ENCODE assay signal across 8 cellular contexts in the genomic region with DNA sequence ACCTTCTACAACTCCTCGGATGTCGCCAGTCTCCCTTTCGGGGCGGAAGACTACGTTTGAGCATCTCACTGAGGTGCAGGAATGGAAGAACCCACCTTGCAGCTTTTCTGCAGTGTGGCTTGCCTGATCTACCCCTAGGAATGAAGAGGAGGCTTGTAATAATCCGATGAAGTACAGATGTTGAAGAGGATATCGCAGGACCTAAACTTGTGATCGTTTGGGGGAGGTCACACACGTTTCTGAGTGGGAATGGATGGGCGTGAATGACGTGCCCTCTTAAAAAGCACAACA. TPM values are rescaled to one million over a fixed set of nuclear protein-coding genes. Genes with fewer than 3 reads are reported as not detected.
A peak's percentile ranks its signal among the peaks of the same experiment; 100 is the strongest.
DNase-seq lines count a peak whose midpoint lies in the region; ATAC-seq and TF ChIP-seq lines count a peak whose summit lies in the region.

No MANE protein-coding gene starts in this region.

- peaks cover 49% of the 10 kb centered on the region for H3K4me1 ChIP-seq in lower lobe of right lung
- peaks cover 0 to 7% of the 10 kb centered on the region in 2 donors for H3K4me1 ChIP-seq in uterus

- H3K27me3 ChIP-seq in lower lobe of right lung (ENCODE audit: low read depth) (no peaks in the 10 kb centered on the region), uterus (no peaks in the 10 kb centered on the region)

- H3K27ac ChIP-seq in lower lobe of right lung (peak overlapping the region; percentile 93), uterus (peak overlapping the region; percentile 98 to 100)

- TF ChIP-seq CTCF in astrocyte of the cerebellum (IDR thresholded peaks at IDR 0.05; ENCODE audit: low read depth, low read length, missing control alignments), result no peak
- TF ChIP-seq CTCF in lower lobe of right lung (IDR thresholded peaks at IDR 0.05), result no peak
- no peak for TF ChIP-seq CTCF in uterus (IDR thresholded peaks at IDR 0.05)

- H3K27ac Mint-ChIP-seq in IgD-negative memory B cell, result peak overlapping the region; percentile 79 to 96 (median 86)

- DNase-seq in astrocyte of the cerebellum (ENCODE audit: low read depth) (no peak), lower lobe of right lung (no peak), uterus (no peak)

- H3K4me3 ChIP-seq in astrocyte of the cerebellum (ENCODE audit: low read depth, low read length) (peak overlapping the region; percentile 84), lower lobe of right lung (peak overlapping the region; percentile 82), uterus (peak overlapping the region; percentile 62 to 82)

- no peaks in the 10 kb centered on the region for H3K27me3 Mint-ChIP-seq in IgD-negative memory B cell

- H3K4me1 Mint-ChIP-seq in IgD-negative memory B cell, result peaks cover 46 to 57% (median 47%) of the 10 kb centered on the region in 3 donors

- ATAC-seq in GM18907 (IDR thresholded peaks at IDR 0.05; ENCODE audit: unreplicated experiment), result peak; percentile 11
- peak in 1 of 2 donors; percentile 0 for ATAC-seq in lower lobe of right lung
- ATAC-seq in GM19351 (IDR thresholded peaks at IDR 0.05; ENCODE audit: unreplicated experiment), result no peak
- no peak for ATAC-seq in GM18517 (IDR thresholded peaks at IDR 0.05; ENCODE audit: unreplicated experiment)
- ATAC-seq in GM21737 (IDR thresholded peaks at IDR 0.05; ENCODE audit: unreplicated experiment), result no peak

- peak overlapping the region; percentile 84 to 97 (median 94) for H3K4me3 Mint-ChIP-seq in IgD-negative memory B cell

- no peaks in the 10 kb centered on the region for H3K36me3 Mint-ChIP-seq in IgD-negative memory B cell

- H3K9me3 Mint-ChIP-seq in IgD-negative memory B cell, result no peaks in the 10 kb centered on the region

- in situ Hi-C loops in astrocyte of the cerebellum (cut with HindIII; ENCODE audit: low sequenced_read_pairs), result no loop called here

- no peaks in the 10 kb centered on the region for H3K9me3 ChIP-seq in lower lobe of right lung
- H3K9me3 ChIP-seq in uterus, result no peaks in the 10 kb centered on the region

- H3K36me3 ChIP-seq in lower lobe of right lung (no peaks in the 10 kb centered on the region), uterus (no peaks in the 10 kb centered on the region)

- TF ChIP-seq POLR2A in uterus (IDR thresholded peaks at IDR 0.05), result no peak

- intact Hi-C loops in lower lobe of right lung (cut with DNase I) (no loop called here), uterus (cut with DNase I; ENCODE audit: low total_unique reads) (no loop called here)

RNA-seq across cellular contexts. Expression of gene MAN1A2, which starts 0.5 kb away (rescaled TPM):
- polyA plus RNA-seq in IgD-negative memory B cell, result 15.4 TPM
- total RNA-seq in lower lobe of right lung (39.6 TPM), uterus (10 to 100 TPM; 23.3 to 77.6 (median 57.0) TPM)
